Comparison of ENCODE assay signal across 25 cellular contexts in the genomic region with DNA sequence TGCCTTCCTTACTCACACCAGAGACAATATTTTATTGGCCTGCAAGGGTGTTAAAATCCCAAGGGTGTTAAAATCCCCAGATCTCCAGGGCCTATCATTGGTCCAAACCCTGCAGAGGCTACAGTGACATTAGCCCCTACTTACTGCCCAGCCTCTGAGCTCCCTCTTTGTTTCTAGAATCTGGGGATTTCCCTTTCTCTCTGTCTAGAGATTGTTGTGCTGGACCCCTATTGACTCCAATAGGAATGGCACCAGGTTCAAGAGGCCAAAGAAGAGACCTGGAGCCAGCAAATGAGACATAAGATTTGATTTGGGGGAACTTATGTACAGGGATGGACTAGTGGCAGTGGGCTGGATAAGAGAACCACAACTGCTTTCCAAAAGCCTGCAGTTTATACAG. TPM values are rescaled to one million over a fixed set of nuclear protein-coding genes. Genes with fewer than 3 reads are reported as not detected.
DNase-seq lines count a peak whose midpoint lies in the region; ATAC-seq and TF ChIP-seq lines count a peak whose summit lies in the region.
"Had no signal": no experiment of that assay in that cellular context is flagged by ENCODE, and none has a peak within 500 bp of the region (broad histone marks: within the 10 kb centered on the region; RNA-seq: fewer than 3 reads in every experiment).

No MANE protein-coding gene starts in this region.

- H3K14ac ChIP-seq in H9 (ENCODE audit: insufficient read depth, low read length) (no peak overlapping the region), mesenchymal stem cell (ENCODE audit: low read length in 2 of 2) (no peak overlapping the region), trophoblast cell (ENCODE audit: low read length) (no peak overlapping the region)

- H3K36me3 Mint-ChIP-seq in H9 (ENCODE audit: insufficient read depth in 1 of 3, low read depth in 3 of 3): peaks cover 0 to under 1% (median 0%) of the 10 kb centered on the region in 3 experiments; a peak in 1 of 7 replicates
- H3K36me3 Mint-ChIP-seq: CD14-positive monocyte; CD8-positive, alpha-beta memory T cell; IgD-negative memory B cell had no signal

- no peak overlapping the region for H3K23ac ChIP-seq in H9 (ENCODE audit: insufficient read length, low read depth, low read length)
- H3K23ac ChIP-seq in mesenchymal stem cell (ENCODE audit: low read length in 2 of 2): no peak overlapping the region
- H3K23ac ChIP-seq in trophoblast cell (ENCODE audit: low read length): no peak overlapping the region

- H2BK15ac ChIP-seq in H9 (ENCODE audit: low read depth, low read length) (no peak overlapping the region), mesenchymal stem cell (ENCODE audit: low read depth, poor library complexity, severe bottlenecking) (no peak overlapping the region)

- H4K20me1 ChIP-seq in H9 (ENCODE audit: control insufficient read depth, insufficient read depth, insufficient read length): no peaks in the 10 kb centered on the region

- H3K27ac ChIP-seq in H9 (ENCODE audit: insufficient read length, low read depth, low read length) (no peak overlapping the region), mesenchymal stem cell (ENCODE audit: low read length, poor library complexity, severe bottlenecking) (no peak overlapping the region), trophoblast cell (ENCODE audit: low read depth, low read length) (no peak overlapping the region)
- H3K27ac ChIP-seq: A549, GM23248 had no signal

- H2BK5ac ChIP-seq in H9 (ENCODE audit: insufficient read length, low read length) (no peak overlapping the region), mesenchymal stem cell (ENCODE audit: low read depth, low read length, poor library complexity, severe bottlenecking) (no peak overlapping the region), trophoblast cell (ENCODE audit: low read depth, low read length, poor library complexity) (no peak overlapping the region)

- no peak overlapping the region for H4K8ac ChIP-seq in H9 (replicated peaks; ENCODE audit: insufficient read length, low read depth, low read length)
- H4K8ac ChIP-seq in mesenchymal stem cell (ENCODE audit: low read length): no peak overlapping the region
- no peak overlapping the region for H4K8ac ChIP-seq in trophoblast cell (ENCODE audit: low read depth, low read length)

- no peaks in the 10 kb centered on the region; a peak in 2 of 5 replicates for H3K9me3 Mint-ChIP-seq in H9
- H3K9me3 Mint-ChIP-seq: CD14-positive monocyte; CD8-positive, alpha-beta memory T cell; IgD-negative memory B cell had no signal

- no peak overlapping the region for H3K4me3 ChIP-seq in choroid plexus epithelial cell (ENCODE audit: low read depth, low read length)
- no peak overlapping the region for H3K4me3 ChIP-seq in mesenchymal stem cell (ENCODE audit: insufficient read depth in 1 of 2, low read depth in 1 of 2, low read length in 2 of 2)
- no peak overlapping the region for H3K4me3 ChIP-seq in trophoblast cell (ENCODE audit: low read depth, low read length)
- H3K4me3 ChIP-seq: A549, GM23248 had no signal

- no peaks in the 10 kb centered on the region for H3K23me2 ChIP-seq in H9 (ENCODE audit: insufficient read length, low read depth, low read length, poor library complexity, severe bottlenecking)

- H2AFZ ChIP-seq in H9 (ENCODE audit: low read length) (no peak overlapping the region), mesenchymal stem cell (ENCODE audit: low read depth, low read length) (no peak overlapping the region), trophoblast cell (ENCODE audit: insufficient read depth, low read length, poor library complexity) (no peak overlapping the region)
- H2AFZ ChIP-seq: GM23248 had no signal

- H3K4me3 Mint-ChIP-seq in H9: no peak overlapping the region
- H3K4me3 Mint-ChIP-seq: B cell; CD14-positive monocyte; CD8-positive, alpha-beta memory T cell; IgD-negative memory B cell had no signal

- no peaks in the 10 kb centered on the region for H3K79me1 ChIP-seq in H9 (ENCODE audit: insufficient read depth, low read depth, low read length, poor library complexity, severe bottlenecking)
- no peaks in the 10 kb centered on the region for H3K79me1 ChIP-seq in mesenchymal stem cell (replicated peaks; ENCODE audit: low read length, poor library complexity, severe bottlenecking)
- no peaks in the 10 kb centered on the region for H3K79me1 ChIP-seq in trophoblast cell (ENCODE audit: low read length)

- TF ChIP-seq CTCF in H9 (conservative IDR thresholded peaks at IDR 0.05) (peak; percentile 33; the same call in 2 of the 3 replicates), choroid plexus epithelial cell (conservative IDR thresholded peaks at IDR 0.05; ENCODE audit: low read depth, low read length) (peak; percentile 4)

- H2AK5ac ChIP-seq in H9 (ENCODE audit: insufficient read length, low read length) (no peak overlapping the region), mesenchymal stem cell (ENCODE audit: low read length, severe bottlenecking) (peak overlapping the region; percentile 72), trophoblast cell (ENCODE audit: low read length) (no peak overlapping the region)

- H3K4me1 Mint-ChIP-seq in H9: peaks cover 12 to 21% of the 10 kb centered on the region in 2 experiments; a peak in 3 of 4 replicates
- H3K4me1 Mint-ChIP-seq: B cell; CD8-positive, alpha-beta memory T cell had no signal

- no peaks in the 10 kb centered on the region for H3K27me3 ChIP-seq in H9 (ENCODE audit: insufficient read depth, low read length)
- H3K27me3 ChIP-seq in mesenchymal stem cell (ENCODE audit: control insufficient read depth in 1 of 2, insufficient read depth in 1 of 2, low read length in 2 of 2): peaks cover 0 to 15% of the 10 kb centered on the region in 2 experiments
- no peaks in the 10 kb centered on the region for H3K27me3 ChIP-seq in trophoblast cell (ENCODE audit: insufficient read depth, low read length)

- no peaks in the 10 kb centered on the region for H3K36me3 ChIP-seq in mesenchymal stem cell (ENCODE audit: control insufficient read depth in 1 of 2, insufficient read depth in 2 of 2, low read depth in 1 of 2, low read length in 2 of 2)
- no peaks in the 10 kb centered on the region for H3K36me3 ChIP-seq in trophoblast cell (ENCODE audit: control insufficient read depth in 1 of 2, insufficient read depth in 2 of 2, low read length in 2 of 2)

- no peak overlapping the region for H3T11ph ChIP-seq in H9 (ENCODE audit: low read length)

- H2BK20ac ChIP-seq in H9 (ENCODE audit: low read depth, low read length, poor library complexity, severe bottlenecking): no peak overlapping the region

- H2BK120ac ChIP-seq in H9 (ENCODE audit: low read depth, low read length, poor library complexity, severe bottlenecking) (no peak overlapping the region), mesenchymal stem cell (ENCODE audit: low read depth, low read length) (no peak overlapping the region), trophoblast cell (ENCODE audit: insufficient read depth, low read length, poor library complexity) (no peak overlapping the region)

- no peak overlapping the region for H4K5ac ChIP-seq in H9 (ENCODE audit: insufficient read length, low read depth, low read length)

- H3K4me2 ChIP-seq in H9 (ENCODE audit: insufficient read depth, insufficient read length, low read length) (no peak overlapping the region), mesenchymal stem cell (ENCODE audit: low read length, poor library complexity, severe bottlenecking) (peak overlapping the region; percentile 8), trophoblast cell (ENCODE audit: low read length) (no peak overlapping the region)
- H3K4me2 ChIP-seq: A549, SK-N-SH had no signal

- H3K56ac ChIP-seq in H9 (ENCODE audit: insufficient read length, low read depth, low read length): no peak overlapping the region

- H4K91ac ChIP-seq in H9 (ENCODE audit: insufficient read length, low read depth, low read length) (no peak overlapping the region), mesenchymal stem cell (ENCODE audit: low read length) (no peak overlapping the region), trophoblast cell (ENCODE audit: low read depth, low read length) (no peak overlapping the region)

- no peak for ATAC-seq in HG03457 (IDR thresholded peaks at IDR 0.05; ENCODE audit: unreplicated experiment)

- H3K4me1 ChIP-seq in H9 (ENCODE audit: insufficient read depth, low read length) (no peaks in the 10 kb centered on the region), mesenchymal stem cell (ENCODE audit: control insufficient read depth, insufficient read depth, low read depth, low read length) (peaks cover 2% of the 10 kb centered on the region), trophoblast cell (ENCODE audit: control insufficient read depth in 1 of 2, insufficient read depth in 2 of 2, low read length in 2 of 2) (no peaks in the 10 kb centered on the region)

- H3K79me2 ChIP-seq in H9 (ENCODE audit: insufficient read depth, low read length): no peaks in the 10 kb centered on the region
- H3K79me2 ChIP-seq in trophoblast cell (ENCODE audit: control insufficient read depth, insufficient read depth, low read length, poor library complexity): no peaks in the 10 kb centered on the region

- DNase-seq in ELF-1 (ENCODE audit: low read depth, low spot score) (peak; percentile 15), H9 (no peak), choroid plexus epithelial cell (ENCODE audit: low read depth) (no peak), mesenchymal stem cell (no peak), dedifferentiated amniotic fluid mesenchymal stem cell (ENCODE audit: extremely low spot score) (no peak), trophoblast cell (no peak), Ammon's horn (ENCODE audit: low spot score) (no peak)
- DNase-seq: CD8-positive, alpha-beta memory T cell; DMS153; DND-41; GM23248; HCEC 1CT; NCI-H1092; NCI-H1417 treated with DMSO at 0.1 percent for 48 hours; NCI-H1694 treated with DMSO at 0.1 percent for 48 hours; NCI-H2081; NCI-H2227 treated with DMSO at 0.1 percent for 48 hours; SIG-M5; SK-N-SH; SW 1271 had no signal

- no peak overlapping the region for H4K12ac ChIP-seq in trophoblast cell (ENCODE audit: low read depth, low read length)

- H3K27me3 Mint-ChIP-seq in H9 (ENCODE audit: low read depth): no peaks in the 10 kb centered on the region

- H3K9ac ChIP-seq in H9 (ENCODE audit: extremely low read depth, insufficient read length, low read length) (no peak overlapping the region), mesenchymal stem cell (ENCODE audit: low read length) (no peak overlapping the region), trophoblast cell (ENCODE audit: low read length) (no peak overlapping the region)
- H3K9ac ChIP-seq: GM23248, SK-N-SH had no signal

- no peak overlapping the region; a peak in 1 of 7 replicates for H3K27ac Mint-ChIP-seq in H9
- H3K27ac Mint-ChIP-seq: B cell; CD8-positive, alpha-beta memory T cell; IgD-negative memory B cell had no signal

- no peaks in the 10 kb centered on the region for H3K9me3 ChIP-seq in H9 (ENCODE audit: control insufficient read depth, low read depth, low read length)
- H3K9me3 ChIP-seq in mesenchymal stem cell (ENCODE audit: control insufficient read depth, low read length): no peaks in the 10 kb centered on the region
- no peaks in the 10 kb centered on the region for H3K9me3 ChIP-seq in trophoblast cell (ENCODE audit: insufficient read depth, low read depth, low read length)
- H3K9me3 ChIP-seq: A549, SK-N-SH had no signal

- no peak overlapping the region for H2BK12ac ChIP-seq in H9 (ENCODE audit: insufficient read length, low read depth, low read length)
- H2BK12ac ChIP-seq in mesenchymal stem cell (ENCODE audit: low read length in 2 of 2): no peak overlapping the region
- H2BK12ac ChIP-seq in trophoblast cell (ENCODE audit: low read length): no peak overlapping the region

- no peak overlapping the region for H3K18ac ChIP-seq in H9 (ENCODE audit: insufficient read length, low read depth, low read length)
- H3K18ac ChIP-seq in mesenchymal stem cell (ENCODE audit: low read depth in 1 of 2, low read length in 2 of 2): no peak overlapping the region
- no peak overlapping the region for H3K18ac ChIP-seq in trophoblast cell (ENCODE audit: low read length)

- H3K4ac ChIP-seq in H9 (ENCODE audit: low read depth, low read length): no peak overlapping the region
- H3K4ac ChIP-seq in mesenchymal stem cell (ENCODE audit: low read depth in 1 of 2, low read length in 2 of 2): no peak overlapping the region
- H3K4ac ChIP-seq in trophoblast cell (ENCODE audit: low read depth, low read length): no peak overlapping the region

RNA-seq across cellular contexts. Expression of gene ZBED3, which starts 53.3 kb away (rescaled TPM):
- total RNA-seq in H9 (2021): 7.6 and 7.8 TPM in 2 replicates
- 6.6 TPM for polyA plus RNA-seq in mesenchymal stem cell (2013, experiment 1 of 2)
- 6.6 TPM for polyA plus RNA-seq in mesenchymal stem cell (2013, experiment 2 of 2)
- polyA plus RNA-seq in trophoblast cell (2013): 2.0 and 2.1 TPM in 2 replicates
